14 cellular contexts compared by ENCODE assay signal in the genomic region with DNA sequence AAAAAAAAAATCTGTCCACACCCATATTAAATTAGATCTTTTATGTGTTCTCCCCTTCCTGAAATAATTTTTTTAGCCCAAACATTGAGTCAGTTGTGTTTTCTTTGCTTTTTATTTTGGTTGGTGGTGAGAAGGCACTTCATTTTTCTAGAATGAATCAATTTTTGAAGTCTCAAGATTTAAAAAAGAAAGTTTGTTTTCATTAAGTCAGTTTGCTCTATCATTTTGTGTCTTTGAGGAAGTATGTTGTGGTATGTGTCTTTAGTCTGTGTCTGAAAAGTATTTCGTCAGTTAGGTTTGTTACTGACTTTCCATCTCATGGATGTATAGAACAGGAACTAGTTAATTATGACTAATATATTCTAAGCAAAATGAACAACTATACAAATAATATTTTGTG. TPM values are rescaled to one million over a fixed set of nuclear protein-coding genes. Genes with fewer than 3 reads are reported as not detected.
DNase-seq lines count a peak whose midpoint lies in the region; ATAC-seq, FAIRE-seq and TF ChIP-seq lines count a peak whose summit lies in the region.
"Had no signal": no experiment of that assay in that cellular context is flagged by ENCODE, and none has a peak within 500 bp of the region (broad histone marks: within the 10 kb centered on the region; RNA-seq: fewer than 3 reads in every experiment).

No MANE protein-coding gene starts in this region.

- FAIRE-seq in A549 (lab: Jason Lieb, UNC) = peak; percentile 98
- FAIRE-seq: endometrium had no signal

- no peak for DNase-seq in A549 (ENCODE audit: low read depth in 1 of 2, low spot score in 1 of 2)
- DNase-seq in HFFc6 = peak; percentile 42
- peak; percentile 65 for DNase-seq in SKM-1 (lab: John Stamatoyannopoulos, UW; ENCODE audit: unreplicated experiment)
- DNase-seq in DMS53 treated with DMSO at 0.1 percent for 48 hours (lab: John Stamatoyannopoulos, UW; ENCODE audit: unreplicated experiment) = no peak
- no peak for DNase-seq in psoas muscle
- no peak for DNase-seq in stimulated activated CD4-positive, alpha-beta T cell treated with anti-CD3 and anti-CD28 coated beads, Interleukin-2, amount 100 ng/mL, for 48 hours
- DNase-seq: NCI-H1048; NCI-H526 treated with DMSO at 0.1 percent for 48 hours; stimulated activated CD4-positive, alpha-beta T cell treated with anti-CD3 and anti-CD28 coated beads, Interleukin-15, amount 100 ng/mL, for 24 hours had no signal

- peak overlapping the region; percentile 60 for H3K4me3 ChIP-seq in A549
- peak overlapping the region; percentile 96 for H3K4me3 ChIP-seq in iPS-11a (ENCODE audit: low read depth, low read length)
- H3K4me3 ChIP-seq in psoas muscle = no peak overlapping the region

- H3K9me3 ChIP-seq in A549 (no peaks in the 10 kb centered on the region), psoas muscle (no peaks in the 10 kb centered on the region)

- TF ChIP-seq CTCF in A549 (IDR thresholded peaks at IDR 0.05) (no peak), HFFc6 (IDR thresholded peaks at IDR 0.05) (no peak), psoas muscle (IDR thresholded peaks at IDR 0.05) (no peak)

- peaks cover 4 to 99% (median 37%) of the 10 kb centered on the region in 3 donors for H3K27me3 ChIP-seq in psoas muscle (ENCODE audit: insufficient read depth in 3 of 3, low read length in 2 of 3)

- intact Hi-C loops in psoas muscle (cut with DNase I) = no loop called here

- no peaks in the 10 kb centered on the region for H3K36me3 ChIP-seq in psoas muscle (ENCODE audit: insufficient read depth in 1 of 2, low read depth in 1 of 2)

- TF ChIP-seq POLR2A in A549 (IDR thresholded peaks at IDR 0.05; ENCODE audit: low read length) = no peak

- no peak for TF ChIP-seq RAD21 in A549 (conservative IDR thresholded peaks at IDR 0.05 in 1 of 2, IDR thresholded peaks at IDR 0.05 in 1 of 2)

- ATAC-seq in A549 (no peak), HG02623 (IDR thresholded peaks at IDR 0.05; ENCODE audit: unreplicated experiment) (no peak), psoas muscle (no peak)
- ATAC-seq: HCT116 had no signal

- H3K27ac Mint-ChIP-seq in HFFc6 = peak overlapping the region; percentile 75

- CTCF ChIA-PET in A549 (lab: Yijun Ruan, JAX) = interaction anchor here (1.8 to 30.3 kb wide), 3 partner anchors 11 to 52 kb away, joined by 4 to 639 read pairs (median 256); a partner anchor contains a TSS

- no peak for TF ChIP-seq EP300 in A549 (IDR thresholded peaks at IDR 0.05)

- peaks cover 27% of the 10 kb centered on the region for H3K36me3 Mint-ChIP-seq in HFFc6 (ENCODE audit: low read depth)

- peaks cover 76% of the 10 kb centered on the region for H3K4me1 Mint-ChIP-seq in HFFc6 (ENCODE audit: low read depth)

- POLR2A ChIA-PET in A549 (lab: Yijun Ruan, JAX) = no interaction called here

- H3K4me1 ChIP-seq in A549 (peaks cover 53% of the 10 kb centered on the region), psoas muscle (peaks cover 4% of the 10 kb centered on the region)

- H3K27me3 Mint-ChIP-seq in HFFc6 (ENCODE audit: insufficient read depth) = peaks cover 23% of the 10 kb centered on the region

- H3K27ac ChIP-seq in A549 = peak overlapping the region; percentile 93 to 97
- H3K27ac ChIP-seq in psoas muscle = no peak overlapping the region

- peak overlapping the region; percentile 90 for H3K4me2 ChIP-seq in A549

- H3K9me3 Mint-ChIP-seq in HFFc6 = no peaks in the 10 kb centered on the region

- 5% methylated on average over 1 of the region's 1 CpG for WGBS in A549 (ENCODE audit: missing lambda C conversion rate)
- 85 to 90% (median 88%) methylated on average over 1 of the region's 1 CpG for WGBS in psoas muscle, 3 donors

- peak overlapping the region; percentile 84 for H3K4me3 Mint-ChIP-seq in HFFc6

TF ChIP-seq in A549, 52 proteins besides CTCF, POLR2A, EP300 and RAD21 (continues in another document):
- TF ChIP-seq SMC3 (IDR thresholded peaks at IDR 0.05) (no peak), TP53 (CRISPR knock-in tag; IDR thresholded peaks at IDR 0.05) (no peak), MAFK (IDR thresholded peaks at IDR 0.05; ENCODE audit: partially characterized antibody) (no peak), ZNF302 (CRISPR knock-in tag; IDR thresholded peaks at IDR 0.05) (no peak), RARB (CRISPR knock-in tag; IDR thresholded peaks at IDR 0.05) (no peak)
- TF ChIP-seq, protein P1, sequence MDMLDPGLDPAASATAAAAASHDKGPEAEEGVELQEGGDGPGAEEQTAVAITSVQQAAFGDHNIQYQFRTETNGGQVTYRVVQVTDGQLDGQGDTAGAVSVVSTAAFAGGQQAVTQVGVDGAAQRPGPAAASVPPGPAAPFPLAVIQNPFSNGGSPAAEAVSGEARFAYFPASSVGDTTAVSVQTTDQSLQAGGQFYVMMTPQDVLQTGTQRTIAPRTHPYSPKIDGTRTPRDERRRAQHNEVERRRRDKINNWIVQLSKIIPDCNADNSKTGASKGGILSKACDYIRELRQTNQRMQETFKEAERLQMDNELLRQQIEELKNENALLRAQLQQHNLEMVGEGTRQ (IDR thresholded peaks at IDR 0.05) = no peak
- TF ChIP-seq, protein P2, sequence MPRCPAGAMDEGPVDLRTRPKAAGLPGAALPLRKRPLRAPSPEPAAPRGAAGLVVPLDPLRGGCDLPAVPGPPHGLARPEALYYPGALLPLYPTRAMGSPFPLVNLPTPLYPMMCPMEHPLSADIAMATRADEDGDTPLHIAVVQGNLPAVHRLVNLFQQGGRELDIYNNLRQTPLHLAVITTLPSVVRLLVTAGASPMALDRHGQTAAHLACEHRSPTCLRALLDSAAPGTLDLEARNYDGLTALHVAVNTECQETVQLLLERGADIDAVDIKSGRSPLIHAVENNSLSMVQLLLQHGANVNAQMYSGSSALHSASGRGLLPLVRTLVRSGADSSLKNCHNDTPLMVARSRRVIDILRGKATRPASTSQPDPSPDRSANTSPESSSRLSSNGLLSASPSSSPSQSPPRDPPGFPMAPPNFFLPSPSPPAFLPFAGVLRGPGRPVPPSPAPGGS (IDR thresholded peaks at IDR 0.05) = no peak
- TF ChIP-seq, protein P3, sequence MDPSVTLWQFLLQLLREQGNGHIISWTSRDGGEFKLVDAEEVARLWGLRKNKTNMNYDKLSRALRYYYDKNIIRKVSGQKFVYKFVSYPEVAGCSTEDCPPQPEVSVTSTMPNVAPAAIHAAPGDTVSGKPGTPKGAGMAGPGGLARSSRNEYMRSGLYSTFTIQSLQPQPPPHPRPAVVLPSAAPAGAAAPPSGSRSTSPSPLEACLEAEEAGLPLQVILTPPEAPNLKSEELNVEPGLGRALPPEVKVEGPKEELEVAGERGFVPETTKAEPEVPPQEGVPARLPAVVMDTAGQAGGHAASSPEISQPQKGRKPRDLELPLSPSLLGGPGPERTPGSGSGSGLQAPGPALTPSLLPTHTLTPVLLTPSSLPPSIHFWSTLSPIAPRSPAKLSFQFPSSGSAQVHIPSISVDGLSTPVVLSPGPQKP (IDR thresholded peaks at IDR 0.05; ENCODE audit: low read depth, low read length) = no peak
- TF ChIP-seq, protein P4, sequence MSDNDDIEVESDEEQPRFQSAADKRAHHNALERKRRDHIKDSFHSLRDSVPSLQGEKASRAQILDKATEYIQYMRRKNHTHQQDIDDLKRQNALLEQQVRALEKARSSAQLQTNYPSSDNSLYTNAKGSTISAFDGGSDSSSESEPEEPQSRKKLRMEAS (IDR thresholded peaks at IDR 0.05) = no peak

RNA-seq across cellular contexts. Expression of a gene that starts 3.8 kb away (rescaled TPM):
- polyA plus RNA-seq in A549 (2011; rRNA removed) (26.2 and 30.1 TPM in 2 replicates), A549 (2017; fragmentation: RNase III; extraction: RNeasy Plus Mini Kit Qiagen cat#74134 plus additional on column Dnase treatment) (38.0 to 42.3 TPM (median 40.3 TPM) in 3 replicates), psoas muscle (not detected)
- 31.0 and 37.6 TPM in 2 replicates for polyA plus RNA-seq in A549 (2012; cell fraction: cytosol; rRNA removed)
- polyA plus RNA-seq in A549 (2012; cell fraction: nucleus; rRNA removed) = 47.7 and 67.8 TPM in 2 replicates
- 56.3 and 83.5 TPM in 2 replicates for polyA minus RNA-seq in A549 (2011; rRNA and poly(A)+ RNA removed)
- total RNA-seq in HFFc6 (2021; fragmentation: NEBNext Ultra II Directional; extraction: Animal tissue kit (Norgen Biotek cat#: 25700)) = 10 to 100 TPM; 26.5 to 65.4 (median 60.0) TPM
- not detected for total RNA-seq in psoas muscle

RNA-seq across cellular contexts. Expression of a gene that starts 32.5 kb away (rescaled TPM):
- 6.1 and 6.3 TPM in 2 replicates for polyA plus RNA-seq in A549 (2011; rRNA removed)
- 2.6 TPM in 2 replicates for polyA plus RNA-seq in A549 (2012; cell fraction: cytosol; rRNA removed)
- polyA plus RNA-seq in A549 (2012; cell fraction: nucleus; rRNA removed) = 0.31 and 0.61 TPM in 2 replicates
- 3.5 to 5.2 TPM (median 5.2 TPM) in 3 replicates for polyA plus RNA-seq in A549 (2017; fragmentation: RNase III; extraction: RNeasy Plus Mini Kit Qiagen cat#74134 plus additional on column Dnase treatment)
- 3.6 and 6.1 TPM in 2 replicates for polyA minus RNA-seq in A549 (2011; rRNA and poly(A)+ RNA removed)
- total RNA-seq in HFFc6 (2021; fragmentation: NEBNext Ultra II Directional; extraction: Animal tissue kit (Norgen Biotek cat#: 25700)) = under 1 TPM in 4 of 6 experiments, not detected in 2; 0.31 to 0.60 (median 0.35) TPM
- total RNA-seq in psoas muscle = not detected
- not detected for polyA plus RNA-seq in psoas muscle
- total RNA-seq: T-helper 2 cell treated with Interferon-gamma antibody and Interleukin-4, amounts not matched to agents 100 ng/mL and 5 ng/mL, for 36 hours had no signal

RNA-seq across cellular contexts. Expression of a gene that starts 56.3 kb away (rescaled TPM):
- 187 and 209 TPM in 2 replicates for polyA plus RNA-seq in A549 (2011; rRNA removed)
- polyA plus RNA-seq in A549 (2012; cell fraction: cytosol; rRNA removed) = 368 and 375 TPM in 2 replicates
- polyA plus RNA-seq in A549 (2012; cell fraction: nucleus; rRNA removed) = 159 and 183 TPM in 2 replicates
- polyA plus RNA-seq in A549 (2017; fragmentation: RNase III; extraction: RNeasy Plus Mini Kit Qiagen cat#74134 plus additional on column Dnase treatment) = 298 to 323 TPM (median 320 TPM) in 3 replicates
- polyA minus RNA-seq in A549 (2011; rRNA and poly(A)+ RNA removed) = 162 TPM in 2 replicates
- 100 to 1,000 TPM; 131 to 176 (median 157) TPM for total RNA-seq in HFFc6 (2021; fragmentation: NEBNext Ultra II Directional; extraction: Animal tissue kit (Norgen Biotek cat#: 25700))
- 10 to 100 TPM; 69.7 to 96.7 (median 75.0) TPM for total RNA-seq in psoas muscle
- polyA plus RNA-seq in psoas muscle = 100 to 1,000 TPM; 113 to 188 (median 149) TPM

Comparison
In these comparisons a context has a peak if more than half of its experiments do, and no peak if none do; other contexts are left out.
1. DNase-seq: peak in HFFc6 (single experiment) and SKM-1 (single experiment); none in A549 (0 of 2), DMS53 treated with DMSO at 0.1 percent for 48 hours (single experiment), psoas muscle (0 of 2) and stimulated activated CD4-positive, alpha-beta T cell treated with anti-CD3 and anti-CD28 coated beads, Interleukin-2, amount 100 ng/mL, for 48 hours (0 of 2).
2. RNA of a gene that starts 3.8 kb away (total RNA-seq): 26.5 to 65.4 TPM in HFFc6; not detected in psoas muscle; every median in the first group is over 10 times any median in the second.